In the genomic region with DNA sequence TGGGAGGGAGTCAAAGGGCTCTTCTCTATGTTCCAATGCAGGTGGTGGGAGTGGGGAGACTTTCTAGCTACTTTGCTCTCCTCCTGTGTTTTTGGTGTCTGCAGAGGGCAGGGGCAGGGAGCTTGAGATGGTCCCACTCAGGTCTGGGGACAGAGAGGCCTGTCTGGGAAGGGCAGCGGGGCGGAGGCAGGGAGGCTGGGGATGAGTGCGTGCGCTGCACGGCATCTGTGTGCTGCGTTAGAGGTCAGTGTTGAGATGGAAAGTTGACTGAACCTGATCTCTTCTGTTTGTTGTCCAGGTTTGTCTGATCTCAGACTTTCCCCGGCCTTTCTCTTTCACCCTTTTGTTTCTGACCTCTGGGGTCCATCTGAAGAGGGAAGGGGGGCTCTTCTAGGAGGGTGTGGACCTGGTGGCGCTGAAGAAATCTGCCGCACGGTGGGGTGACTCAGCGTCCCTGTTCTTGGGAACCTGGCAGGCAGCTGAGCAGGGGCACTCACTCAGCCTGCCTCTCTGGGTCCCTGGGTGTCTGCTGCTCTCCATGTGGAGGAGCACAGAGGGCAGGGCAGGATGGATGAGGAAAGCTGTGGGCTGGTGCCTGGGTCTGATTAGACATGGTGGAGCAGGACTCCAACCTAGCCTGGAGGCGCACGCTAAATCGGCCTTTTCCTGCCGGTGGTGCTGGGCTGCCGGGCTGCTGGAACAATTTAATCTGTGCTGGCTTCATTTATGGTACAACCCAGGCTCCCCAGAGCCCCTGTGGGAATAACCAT, we compare ENCODE assay signal across 18 cellular contexts. TPM values are rescaled to one million over a fixed set of nuclear protein-coding genes. Genes with fewer than 3 reads are reported as not detected.
DNase-seq lines count a peak whose midpoint lies in the region; ATAC-seq, FAIRE-seq and TF ChIP-seq lines count a peak whose summit lies in the region.
"Had no signal": no experiment of that assay in that cellular context is flagged by ENCODE, and none has a peak within 500 bp of the region (broad histone marks: within the 10 kb centered on the region; RNA-seq: fewer than 3 reads in every experiment).

No MANE protein-coding gene starts in this region.

- 75 to 92% methylated on average over 6 to 12 of the region's 16 CpGs for WGBS in gastroesophageal sphincter (ENCODE audit: low coverage in 1 of 2), 2 donors

- peak overlapping the region in 2 of 5 experiments; percentile 18 to 42 for H3K4me3 Mint-ChIP-seq in brain
- H3K4me3 Mint-ChIP-seq in CD4-positive, alpha-beta memory T cell: no peak overlapping the region
- H3K4me3 Mint-ChIP-seq: T-helper 1 cell treated with Interleukin-12 subunit alpha and Interleukin-12 subunit beta and Interleukin-4 antibody, amounts not matched to agents 30 μg/mL and 1 μg/mL, for 36 hours had no signal

- TF ChIP-seq CTCF in brain (conservative IDR thresholded peaks at IDR 0.05) (no peak), gastroesophageal sphincter (IDR thresholded peaks at IDR 0.05) (no peak), thoracic aorta (IDR thresholded peaks at IDR 0.05) (no peak)

- H3K36me3 Mint-ChIP-seq in brain: peaks cover 85% of the 10 kb centered on the region
- H3K36me3 Mint-ChIP-seq in CD4-positive, alpha-beta memory T cell: no peaks in the 10 kb centered on the region

- H3K36me3 ChIP-seq in gastroesophageal sphincter (peaks cover 0 to 21% of the 10 kb centered on the region in 2 donors), thoracic aorta (peaks cover 21% of the 10 kb centered on the region)
- no peaks in the 10 kb centered on the region for H3K36me3 ChIP-seq in CD4-positive, alpha-beta memory T cell (ENCODE audit: insufficient read depth, low read length)
- H3K36me3 ChIP-seq: transverse colon had no signal

- H3K4me1 Mint-ChIP-seq in brain: peaks cover 78% of the 10 kb centered on the region
- no peaks in the 10 kb centered on the region for H3K4me1 Mint-ChIP-seq in CD4-positive, alpha-beta memory T cell

- intact Hi-C loops in CD4-positive, alpha-beta memory T cell (cut with micrococcal nuclease): no loop called here

- H3K4me1 ChIP-seq in gastroesophageal sphincter: peaks cover 0 to 62% (median 7%) of the 10 kb centered on the region in 3 donors
- peaks cover 31 to 62% of the 10 kb centered on the region in 2 donors for H3K4me1 ChIP-seq in thoracic aorta (ENCODE audit: control insufficient read depth in 1 of 2, low read depth in 2 of 2)
- H3K4me1 ChIP-seq in CD4-positive, alpha-beta memory T cell (ENCODE audit: insufficient read depth, low read length): no peaks in the 10 kb centered on the region
- H3K4me1 ChIP-seq: transverse colon had no signal

- H3K9me3 Mint-ChIP-seq in brain: no peaks in the 10 kb centered on the region
- no peaks in the 10 kb centered on the region for H3K9me3 Mint-ChIP-seq in CD4-positive, alpha-beta memory T cell
- H3K9me3 Mint-ChIP-seq: T-helper 1 cell treated with Interleukin-12 subunit alpha and Interleukin-12 subunit beta and Interleukin-4 antibody, amounts not matched to agents 30 μg/mL and 1 μg/mL, for 36 hours had no signal

- POLR2A ChIA-PET in CD4-positive, alpha-beta memory T cell (lab: Charles Lee; ENCODE audit: partially characterized antibody): no interaction called here

- no peaks in the 10 kb centered on the region for H3K27me3 Mint-ChIP-seq in brain
- H3K27me3 Mint-ChIP-seq in CD4-positive, alpha-beta memory T cell: peaks cover 2 to 3% of the 10 kb centered on the region in 2 donors

- ATAC-seq in gastroesophageal sphincter: peak; percentile 25
- ATAC-seq in thoracic aorta (ENCODE audit: insufficient number of reproducible peaks, low FRiP score, low read depth): no peak
- no peak for ATAC-seq in GM18520 (IDR thresholded peaks at IDR 0.05; ENCODE audit: unreplicated experiment)

- H3K27me3 ChIP-seq in gastroesophageal sphincter (no peaks in the 10 kb centered on the region), thoracic aorta (replicated peaks; ENCODE audit: insufficient read depth) (no peaks in the 10 kb centered on the region)
- no peaks in the 10 kb centered on the region for H3K27me3 ChIP-seq in CD4-positive, alpha-beta memory T cell (ENCODE audit: insufficient read depth, low read length)
- H3K27me3 ChIP-seq: transverse colon had no signal

- CTCF ChIA-PET in CD4-positive, alpha-beta memory T cell (lab: Charles Lee; ENCODE audit: partially characterized antibody): interaction anchor here (2.1 kb wide), 1 partner anchor 9 kb away, joined by 6 read pairs; no protein-coding TSS in a partner anchor

- H3K27ac Mint-ChIP-seq in brain: peak overlapping the region; percentile 10 to 92 (median 62)
- no peak overlapping the region for H3K27ac Mint-ChIP-seq in CD4-positive, alpha-beta memory T cell
- H3K27ac Mint-ChIP-seq: T-helper 1 cell treated with Interleukin-12 subunit alpha and Interleukin-12 subunit beta and Interleukin-4 antibody, amounts not matched to agents 30 μg/mL and 1 μg/mL, for 36 hours had no signal

- H3K27ac ChIP-seq in gastroesophageal sphincter (peak overlapping the region in 3 of 4 donors; percentile 23 to 57 (median 27)), thoracic aorta (peak overlapping the region; percentile 59 to 62)
- H3K27ac ChIP-seq in CD4-positive, alpha-beta memory T cell (ENCODE audit: low read depth, low read length): no peak overlapping the region
- H3K27ac ChIP-seq: epithelial cell of prostate, transverse colon, VCaP had no signal

- H3K4me3 ChIP-seq in gastroesophageal sphincter (no peak overlapping the region), thoracic aorta (no peak overlapping the region)
- no peak overlapping the region for H3K4me3 ChIP-seq in CD4-positive, alpha-beta memory T cell (ENCODE audit: low read length in 2 of 2)
- H3K4me3 ChIP-seq: transverse colon had no signal

- H3K9me3 ChIP-seq in gastroesophageal sphincter: no peaks in the 10 kb centered on the region
- H3K9me3 ChIP-seq in thoracic aorta: no peaks in the 10 kb centered on the region
- H3K9me3 ChIP-seq in CD4-positive, alpha-beta memory T cell (ENCODE audit: control insufficient read depth in 1 of 2, low read length in 2 of 2): no peaks in the 10 kb centered on the region
- H3K9me3 ChIP-seq: Caco-2, transverse colon had no signal

- DNase-seq in RPMI7951 (ENCODE audit: low read depth) (peak; percentile 82), thoracic aorta (ENCODE audit: low spot score) (no peak), RCC 7860 (ENCODE audit: low spot score) (no peak)
- DNase-seq in CD4-positive, alpha-beta memory T cell: no peak
- DNase-seq: activated CD4-positive, alpha-beta T cell treated with anti-CD3 and anti-CD28 coated beads, Interleukin-2, amount 50 U/mL, for 4 hours; activated naive CD4-positive, alpha-beta T cell treated with Interleukin-2 at 50 U/mL for 16 hours; Caco-2; NCI-H2107; NCI-H510A treated with DMSO at 0.1 percent for 48 hours; nucleus accumbens; SHP77; transverse colon had no signal

- no peak for TF ChIP-seq EP300 in gastroesophageal sphincter (IDR thresholded peaks at IDR 0.05)

- TF ChIP-seq POLR2A in gastroesophageal sphincter (IDR thresholded peaks at IDR 0.05): no peak

- FAIRE-seq in RCC 7860 (lab: Jason Lieb, UNC): no peak

RNA-seq across cellular contexts. Expression of a gene that starts 24.1 kb away (rescaled TPM):
- total RNA-seq in RPMI7951 (2014; rRNA removed; shearing (Covaris generic)): 3.5 and 6.4 TPM in 2 replicates
- polyA plus RNA-seq in brain (ENCODE audit: insufficient read depth, low read depth, low replicate concordance): 233 TPM
- total RNA-seq in gastroesophageal sphincter (100 to 1,000 TPM; 137 to 449 (median 301) TPM), thoracic aorta (1,000 to 10,000 TPM in 1 of 2 donors, 100 to 1,000 TPM in 1; 608 to 2,156 TPM)
- total RNA-seq in CD4-positive, alpha-beta memory T cell: not detected
- not detected for polyA plus RNA-seq in CD4-positive, alpha-beta memory T cell

RNA-seq across cellular contexts. Expression of a gene that starts 38.1 kb away (rescaled TPM):
- total RNA-seq in RPMI7951 (2014; rRNA removed; shearing (Covaris generic)): 22.4 and 25.0 TPM in 2 replicates
- polyA plus RNA-seq in brain (ENCODE audit: insufficient read depth, low read depth, low replicate concordance): 769 TPM
- total RNA-seq in gastroesophageal sphincter (1,000 to 10,000 TPM in 1 of 4 donors, 100 to 1,000 TPM in 3; 313 to 1,402 (median 682) TPM), thoracic aorta (1,000 to 10,000 TPM in 1 of 2 donors, 100 to 1,000 TPM in 1; 482 to 2,105 TPM)
- total RNA-seq in CD4-positive, alpha-beta memory T cell: under 1 TPM in 1 of 2 experiments, not detected in 1; 0.23 TPM
- not detected for polyA plus RNA-seq in CD4-positive, alpha-beta memory T cell

Comparison
In these comparisons a context has a peak if more than half of its experiments do, and no peak if none do; other contexts are left out.
1. H3K27ac Mint-ChIP-seq: peak in brain (5 of 5); none in CD4-positive, alpha-beta memory T cell (0 of 7).
2. RNA of a gene that starts 24.1 kb away (total RNA-seq): 608 to 2,156 TPM in thoracic aorta and 137 to 449 TPM in gastroesophageal sphincter; 3.5 to 6.4 TPM in RPMI7951 and not detected in CD4-positive, alpha-beta memory T cell; every median in the first group is over 10 times any median in the second.
3. RNA of a gene that starts 38.1 kb away (total RNA-seq): 482 to 2,105 TPM in thoracic aorta, 313 to 1,402 TPM in gastroesophageal sphincter and 22.4 to 25.0 TPM in RPMI7951; 0.23 TPM in CD4-positive, alpha-beta memory T cell; every median in the first group is over 10 times any median in the second.